Comparison of ENCODE assay signal across 17 cellular contexts in genomic region chr6:26057899-26058298, GRCh38. TPM values are rescaled to one million over a fixed set of nuclear protein-coding genes. Genes with fewer than 3 reads are reported as not detected.
DNase-seq lines count a peak whose midpoint lies in the region; ATAC-seq and TF ChIP-seq lines count a peak whose summit lies in the region.
"Had no signal": no experiment of that assay in that cellular context is flagged by ENCODE, and none has a peak within 500 bp of the region (broad histone marks: within the 10 kb centered on the region; RNA-seq: fewer than 3 reads in every experiment).

No MANE protein-coding gene starts in this region.

- peak overlapping the region; percentile 25 to 99 for H3K27ac Mint-ChIP-seq in natural killer cell
- peak overlapping the region in 1 of 2 donors; percentile 96 for H3K27ac Mint-ChIP-seq in natural killer cell treated with Interleukin-12 subunit alpha and Interleukin-12 subunit beta and Interleukin-15 and Interleukin-18, amount 100 ng/mL, for 72 hours
- peak overlapping the region; percentile 67 for H3K27ac Mint-ChIP-seq in activated T-helper 2 cell treated with anti-CD3 and anti-CD28 coated beads, Interferon-gamma antibody, Interleukin-2, Interleukin-4, amounts not matched to agents 10 μg/mL and 5 μg/mL and 100 μg/mL, durations not matched to agents 14 hours and 24 hours and 36 hours
- H3K27ac Mint-ChIP-seq in stimulated activated effector memory CD8-positive, alpha-beta T cell treated with anti-CD3 and anti-CD28 coated beads, Interleukin-12 subunit alpha, Interleukin-12 subunit beta, amount 100 ng/mL, for 72 hours, result peak overlapping the region; percentile 96

- H3K4me3 ChIP-seq in left ventricle myocardium inferior, result no peak overlapping the region
- H3K4me3 ChIP-seq: ovary had no signal

- intact Hi-C loops in natural killer cell (cut with micrococcal nuclease) (loop anchor here (2.0 kb wide), 1 partner anchor 45 kb away; a partner anchor contains a TSS), left ventricle myocardium inferior (cut with micrococcal nuclease) (no loop called here)
- intact Hi-C loops in activated T-helper 2 cell treated with anti-CD3 and anti-CD28 coated beads, Interferon-gamma antibody, Interleukin-2, Interleukin-4, amounts not matched to agents 10 μg/mL and 5 μg/mL and 100 μg/mL, durations not matched to agents 14 hours and 24 hours and 36 hours (cut with micrococcal nuclease), result loop anchor here (2.0 to 10.0 kb wide), 2 partner anchors 45 to 1077 kb away; a partner anchor contains a TSS

- H3K9me3 ChIP-seq in left ventricle myocardium inferior (replicated peaks), result no peaks in the 10 kb centered on the region
- H3K9me3 ChIP-seq: ovary had no signal

- TF ChIP-seq CTCF in natural killer cell (IDR thresholded peaks at IDR 0.05) (no peak), left ventricle myocardium inferior (IDR thresholded peaks at IDR 0.05; ENCODE audit: borderline replicate concordance) (no peak)

- no peaks in the 10 kb centered on the region for H3K36me3 Mint-ChIP-seq in natural killer cell
- no peaks in the 10 kb centered on the region for H3K36me3 Mint-ChIP-seq in natural killer cell treated with Interleukin-12 subunit alpha and Interleukin-12 subunit beta and Interleukin-15 and Interleukin-18, amount 100 ng/mL, for 72 hours
- no peaks in the 10 kb centered on the region for H3K36me3 Mint-ChIP-seq in activated T-helper 2 cell treated with anti-CD3 and anti-CD28 coated beads, Interferon-gamma antibody, Interleukin-2, Interleukin-4, amounts not matched to agents 10 μg/mL and 5 μg/mL and 100 μg/mL, durations not matched to agents 14 hours and 24 hours and 36 hours (ENCODE audit: low read depth)
- H3K36me3 Mint-ChIP-seq in stimulated activated effector memory CD8-positive, alpha-beta T cell treated with anti-CD3 and anti-CD28 coated beads, Interleukin-12 subunit alpha, Interleukin-12 subunit beta, amount 100 ng/mL, for 72 hours, result peaks cover 28% of the 10 kb centered on the region

- H3K4me3 Mint-ChIP-seq in natural killer cell, result no peak overlapping the region
- no peak overlapping the region for H3K4me3 Mint-ChIP-seq in natural killer cell treated with Interleukin-12 subunit alpha and Interleukin-12 subunit beta and Interleukin-15 and Interleukin-18, amount 100 ng/mL, for 72 hours
- no peak overlapping the region for H3K4me3 Mint-ChIP-seq in activated T-helper 2 cell treated with anti-CD3 and anti-CD28 coated beads, Interferon-gamma antibody, Interleukin-2, Interleukin-4, amounts not matched to agents 10 μg/mL and 5 μg/mL and 100 μg/mL, durations not matched to agents 14 hours and 24 hours and 36 hours (ENCODE audit: low read depth)
- H3K4me3 Mint-ChIP-seq in stimulated activated effector memory CD8-positive, alpha-beta T cell treated with anti-CD3 and anti-CD28 coated beads, Interleukin-12 subunit alpha, Interleukin-12 subunit beta, amount 100 ng/mL, for 72 hours, result no peak overlapping the region
- H3K4me3 Mint-ChIP-seq: stimulated activated naive CD8-positive, alpha-beta T cell treated with anti-CD3 and anti-CD28 coated beads, Interleukin-15, Interleukin-2, amounts not matched to agents 100 ng/mL and 50 ng/mL, for 24 hours had no signal

- H3K27ac ChIP-seq in left ventricle myocardium inferior (replicated peaks), result no peak overlapping the region

- no peaks in the 10 kb centered on the region for H3K27me3 Mint-ChIP-seq in natural killer cell (ENCODE audit: low read depth in 2 of 2)
- no peaks in the 10 kb centered on the region for H3K27me3 Mint-ChIP-seq in natural killer cell treated with Interleukin-12 subunit alpha and Interleukin-12 subunit beta and Interleukin-15 and Interleukin-18, amount 100 ng/mL, for 72 hours
- peaks cover 7% of the 10 kb centered on the region for H3K27me3 Mint-ChIP-seq in activated T-helper 2 cell treated with anti-CD3 and anti-CD28 coated beads, Interferon-gamma antibody, Interleukin-2, Interleukin-4, amounts not matched to agents 10 μg/mL and 5 μg/mL and 100 μg/mL, durations not matched to agents 14 hours and 24 hours and 36 hours (ENCODE audit: low read depth)
- H3K27me3 Mint-ChIP-seq: stimulated activated naive CD8-positive, alpha-beta T cell treated with anti-CD3 and anti-CD28 coated beads, Interleukin-15, Interleukin-2, amounts not matched to agents 100 ng/mL and 50 ng/mL, for 24 hours had no signal

- peaks cover 29 to 35% of the 10 kb centered on the region in 2 donors for H3K4me1 Mint-ChIP-seq in natural killer cell
- peaks cover 29 to 37% of the 10 kb centered on the region in 2 donors for H3K4me1 Mint-ChIP-seq in natural killer cell treated with Interleukin-12 subunit alpha and Interleukin-12 subunit beta and Interleukin-15 and Interleukin-18, amount 100 ng/mL, for 72 hours (ENCODE audit: low read depth in 2 of 2)
- H3K4me1 Mint-ChIP-seq in activated T-helper 2 cell treated with anti-CD3 and anti-CD28 coated beads, Interferon-gamma antibody, Interleukin-2, Interleukin-4, amounts not matched to agents 10 μg/mL and 5 μg/mL and 100 μg/mL, durations not matched to agents 14 hours and 24 hours and 36 hours (ENCODE audit: low read depth), result peaks cover 34% of the 10 kb centered on the region
- H3K4me1 Mint-ChIP-seq in stimulated activated effector memory CD8-positive, alpha-beta T cell treated with anti-CD3 and anti-CD28 coated beads, Interleukin-12 subunit alpha, Interleukin-12 subunit beta, amount 100 ng/mL, for 72 hours, result peaks cover 26% of the 10 kb centered on the region

- no peak for ATAC-seq in natural killer cell
- no peak for ATAC-seq in natural killer cell treated with Interleukin-12 subunit alpha and Interleukin-12 subunit beta and Interleukin-15 and Interleukin-18, amount 100 ng/mL, for 72 hours
- ATAC-seq in stimulated activated effector memory CD8-positive, alpha-beta T cell treated with anti-CD3 and anti-CD28 coated beads, Interleukin-12 subunit alpha, Interleukin-12 subunit beta, amount 100 ng/mL, for 72 hours, result no peak

- DNase-seq in natural killer cell, result no peak
- DNase-seq in natural killer cell treated with Interleukin-12 subunit alpha and Interleukin-12 subunit beta and Interleukin-15 and Interleukin-18, amount 100 ng/mL, for 72 hours (ENCODE audit: low spot score), result no peak
- DNase-seq in NCI-H82 (lab: John Stamatoyannopoulos, UW), result peak; percentile 89
- DNase-seq in activated T-helper 2 cell treated with anti-CD3 and anti-CD28 coated beads, Interferon-gamma antibody, Interleukin-2, Interleukin-4, amounts not matched to agents 10 μg/mL and 5 μg/mL and 100 μg/mL, durations not matched to agents 14 hours and 24 hours and 36 hours (ENCODE audit: low spot score), result no peak
- no peak for DNase-seq in stimulated activated effector memory CD8-positive, alpha-beta T cell treated with anti-CD3 and anti-CD28 coated beads, Interleukin-12 subunit alpha, Interleukin-12 subunit beta, amount 100 ng/mL, for 72 hours (ENCODE audit: low spot score in 2 of 2)
- DNase-seq in kidney glomerular epithelial cell (lab: John Stamatoyannopoulos, UW), result no peak
- DNase-seq in left ventricle myocardium inferior, result no peak
- DNase-seq in NCI-H1436 treated with DMSO at 0.1 percent for 48 hours (lab: John Stamatoyannopoulos, UW), result no peak
- DNase-seq: activated CD4-positive, alpha-beta T cell treated with anti-CD3 and anti-CD28 coated beads, Interleukin-2, amount 50 U/mL, for 1 hour; AML-193; DMS53; H7; NCI-H1105 treated with DMSO at 0.1 percent for 48 hours; NCI-H345; ovary; T1000 had no signal

- H3K36me3 ChIP-seq in left ventricle myocardium inferior, result no peaks in the 10 kb centered on the region
- H3K36me3 ChIP-seq: ovary had no signal

- no peaks in the 10 kb centered on the region for H3K27me3 ChIP-seq in left ventricle myocardium inferior (ENCODE audit: low read depth)
- H3K27me3 ChIP-seq: ovary had no signal

- peaks cover 28% of the 10 kb centered on the region for H3K4me1 ChIP-seq in left ventricle myocardium inferior

- H3K9me3 Mint-ChIP-seq in natural killer cell, result no peaks in the 10 kb centered on the region
- H3K9me3 Mint-ChIP-seq in natural killer cell treated with Interleukin-12 subunit alpha and Interleukin-12 subunit beta and Interleukin-15 and Interleukin-18, amount 100 ng/mL, for 72 hours, result no peaks in the 10 kb centered on the region
- H3K9me3 Mint-ChIP-seq in activated T-helper 2 cell treated with anti-CD3 and anti-CD28 coated beads, Interferon-gamma antibody, Interleukin-2, Interleukin-4, amounts not matched to agents 10 μg/mL and 5 μg/mL and 100 μg/mL, durations not matched to agents 14 hours and 24 hours and 36 hours, result no peaks in the 10 kb centered on the region
- H3K9me3 Mint-ChIP-seq in stimulated activated effector memory CD8-positive, alpha-beta T cell treated with anti-CD3 and anti-CD28 coated beads, Interleukin-12 subunit alpha, Interleukin-12 subunit beta, amount 100 ng/mL, for 72 hours, result no peaks in the 10 kb centered on the region
- H3K9me3 Mint-ChIP-seq: stimulated activated naive CD8-positive, alpha-beta T cell treated with anti-CD3 and anti-CD28 coated beads, Interleukin-15, Interleukin-2, amounts not matched to agents 100 ng/mL and 50 ng/mL, for 24 hours had no signal

RNA-seq across cellular contexts. Expression of gene HFE, which starts 29.3 kb away (rescaled TPM):
- total RNA-seq in natural killer cell (1 to 10 TPM; 1.5 to 2.3 (median 1.8) TPM), left ventricle myocardium inferior (3.4 TPM)
- total RNA-seq in natural killer cell treated with Interleukin-12 subunit alpha and Interleukin-12 subunit beta and Interleukin-15 and Interleukin-18, amount 100 ng/mL, for 72 hours, result 1 to 10 TPM in 1 of 2 donors, under 1 TPM in 1; 0.62 to 1.5 TPM
- total RNA-seq in activated T-helper 2 cell treated with anti-CD3 and anti-CD28 coated beads, Interferon-gamma antibody, Interleukin-2, Interleukin-4, amounts not matched to agents 10 μg/mL and 5 μg/mL and 100 μg/mL, durations not matched to agents 14 hours and 24 hours and 36 hours, result 0.32 and 0.39 TPM in 2 replicates
